In the genomic region with DNA sequence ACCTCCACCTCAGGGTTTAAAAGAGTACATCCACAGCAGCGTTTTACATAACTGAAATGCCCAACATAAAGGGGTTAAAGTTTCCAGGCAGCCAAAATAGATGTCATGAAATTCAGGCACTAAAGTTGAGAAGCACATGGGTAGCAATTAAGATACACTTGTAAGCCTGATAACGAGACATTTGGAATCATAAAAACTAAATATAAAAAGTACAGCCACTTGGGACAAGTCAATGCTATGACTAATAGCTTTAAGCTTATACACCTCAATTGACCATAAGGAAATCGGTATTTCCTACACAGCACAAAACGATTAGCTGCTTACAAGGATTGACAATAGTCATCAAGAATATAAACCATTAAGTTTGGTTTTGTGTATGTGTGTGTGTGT, we compare ENCODE assay signal across 1 cellular context.
TF ChIP-seq lines count a peak whose summit lies in the region.

No MANE protein-coding gene starts in this region.

TF ChIP-seq in K562, 482 proteins besides CTCF, POLR2A, EP300 and RAD21:
- no peak for TF ChIP-seq SMAD4 (CRISPR knock-in tag; conservative IDR thresholded peaks at IDR 0.05)
- no peak for TF ChIP-seq PTRF (tag; IDR thresholded peaks at IDR 0.05)
- no peak for TF ChIP-seq ILF3 (IDR thresholded peaks at IDR 0.05; ENCODE audit: borderline replicate concordance)
- TF ChIP-seq, protein P1, sequence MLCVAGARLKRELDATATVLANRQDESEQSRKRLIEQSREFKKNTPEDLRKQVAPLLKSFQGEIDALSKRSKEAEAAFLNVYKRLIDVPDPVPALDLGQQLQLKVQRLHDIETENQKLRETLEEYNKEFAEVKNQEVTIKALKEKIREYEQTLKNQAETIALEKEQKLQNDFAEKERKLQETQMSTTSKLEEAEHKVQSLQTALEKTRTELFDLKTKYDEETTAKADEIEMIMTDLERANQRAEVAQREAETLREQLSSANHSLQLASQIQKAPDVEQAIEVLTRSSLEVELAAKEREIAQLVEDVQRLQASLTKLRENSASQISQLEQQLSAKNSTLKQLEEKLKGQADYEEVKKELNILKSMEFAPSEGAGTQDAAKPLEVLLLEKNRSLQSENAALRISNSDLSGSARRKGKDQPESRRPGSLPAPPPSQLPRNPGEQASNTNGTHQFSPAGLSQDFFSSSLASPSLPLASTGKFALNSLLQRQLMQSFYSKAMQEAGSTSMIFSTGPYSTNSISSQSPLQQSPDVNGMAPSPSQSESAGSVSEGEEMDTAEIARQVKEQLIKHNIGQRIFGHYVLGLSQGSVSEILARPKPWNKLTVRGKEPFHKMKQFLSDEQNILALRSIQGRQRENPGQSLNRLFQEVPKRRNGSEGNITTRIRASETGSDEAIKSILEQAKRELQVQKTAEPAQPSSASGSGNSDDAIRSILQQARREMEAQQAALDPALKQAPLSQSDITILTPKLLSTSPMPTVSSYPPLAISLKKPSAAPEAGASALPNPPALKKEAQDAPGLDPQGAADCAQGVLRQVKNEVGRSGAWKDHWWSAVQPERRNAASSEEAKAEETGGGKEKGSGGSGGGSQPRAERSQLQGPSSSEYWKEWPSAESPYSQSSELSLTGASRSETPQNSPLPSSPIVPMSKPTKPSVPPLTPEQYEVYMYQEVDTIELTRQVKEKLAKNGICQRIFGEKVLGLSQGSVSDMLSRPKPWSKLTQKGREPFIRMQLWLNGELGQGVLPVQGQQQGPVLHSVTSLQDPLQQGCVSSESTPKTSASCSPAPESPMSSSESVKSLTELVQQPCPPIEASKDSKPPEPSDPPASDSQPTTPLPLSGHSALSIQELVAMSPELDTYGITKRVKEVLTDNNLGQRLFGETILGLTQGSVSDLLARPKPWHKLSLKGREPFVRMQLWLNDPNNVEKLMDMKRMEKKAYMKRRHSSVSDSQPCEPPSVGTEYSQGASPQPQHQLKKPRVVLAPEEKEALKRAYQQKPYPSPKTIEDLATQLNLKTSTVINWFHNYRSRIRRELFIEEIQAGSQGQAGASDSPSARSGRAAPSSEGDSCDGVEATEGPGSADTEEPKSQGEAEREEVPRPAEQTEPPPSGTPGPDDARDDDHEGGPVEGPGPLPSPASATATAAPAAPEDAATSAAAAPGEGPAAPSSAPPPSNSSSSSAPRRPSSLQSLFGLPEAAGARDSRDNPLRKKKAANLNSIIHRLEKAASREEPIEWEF (CRISPR knock-in tag; IDR thresholded peaks at IDR 0.05), result no peak
- TF ChIP-seq ZKSCAN3 (CRISPR knock-in tag; IDR thresholded peaks at IDR 0.05), result no peak
- TF ChIP-seq BCL6 (CRISPR knock-in tag; IDR thresholded peaks at IDR 0.05), result no peak
- no peak for TF ChIP-seq ZNF780A (CRISPR knock-in tag; IDR thresholded peaks at IDR 0.05)
- TF ChIP-seq RBM22 (IDR thresholded peaks at IDR 0.05; ENCODE audit: low read depth, low read length, poor library complexity, severe bottlenecking), result no peak
- TF ChIP-seq, protein P2, sequence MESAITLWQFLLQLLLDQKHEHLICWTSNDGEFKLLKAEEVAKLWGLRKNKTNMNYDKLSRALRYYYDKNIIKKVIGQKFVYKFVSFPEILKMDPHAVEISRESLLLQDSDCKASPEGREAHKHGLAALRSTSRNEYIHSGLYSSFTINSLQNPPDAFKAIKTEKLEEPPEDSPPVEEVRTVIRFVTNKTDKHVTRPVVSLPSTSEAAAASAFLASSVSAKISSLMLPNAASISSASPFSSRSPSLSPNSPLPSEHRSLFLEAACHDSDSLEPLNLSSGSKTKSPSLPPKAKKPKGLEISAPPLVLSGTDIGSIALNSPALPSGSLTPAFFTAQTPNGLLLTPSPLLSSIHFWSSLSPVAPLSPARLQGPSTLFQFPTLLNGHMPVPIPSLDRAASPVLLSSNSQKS (CRISPR knock-in tag; IDR thresholded peaks at IDR 0.05), result no peak
- TF ChIP-seq ZBTB8A (IDR thresholded peaks at IDR 0.05; ENCODE audit: partially characterized antibody), result no peak
TF ChIP-seq in K562: peak in this region for 0.
